25 cellular contexts compared by ENCODE assay signal in the genomic region with DNA sequence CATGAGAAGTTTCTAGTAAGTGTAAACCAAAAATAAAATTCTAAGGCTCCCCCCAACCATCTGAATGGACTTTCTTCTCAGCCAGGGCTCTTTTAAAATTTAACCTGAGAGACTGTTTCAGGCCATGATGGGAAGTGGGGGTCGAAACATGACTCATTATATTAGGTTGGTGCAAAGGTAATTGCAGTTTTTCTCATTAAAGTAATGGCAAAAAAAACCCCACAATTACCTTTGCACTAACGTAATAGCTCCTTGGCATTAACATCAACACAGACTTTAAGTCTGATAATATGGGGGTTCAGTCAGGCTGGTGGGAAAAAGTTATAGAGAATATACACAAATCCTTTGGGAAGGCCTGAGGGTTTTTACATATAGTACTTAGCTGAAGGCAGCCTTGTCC. TPM values are rescaled to one million over a fixed set of nuclear protein-coding genes. Genes with fewer than 3 reads are reported as not detected.
"Had no signal": no experiment of that assay in that cellular context is flagged by ENCODE, and none has a peak within 500 bp of the region (broad histone marks: within the 10 kb centered on the region; RNA-seq: fewer than 3 reads in every experiment).

No MANE protein-coding gene starts in this region.

- H3K9me3 ChIP-seq: colonic mucosa, left ventricle myocardium inferior, psoas muscle, spleen, testis, tibial nerve, upper lobe of right lung, vagina had no signal

- H3K4me3 ChIP-seq: colonic mucosa, left ventricle myocardium inferior, lung, psoas muscle, spleen, testis, tibial nerve, upper lobe of right lung, vagina had no signal

- H3K9ac ChIP-seq: parathyroid adenoma had no signal

- H3K27ac Mint-ChIP-seq: nephron progenitor cell; stimulated activated naive B cell treated with anti-CD40 and anti-IgM and Interleukin-4, amounts not matched to agents 10 μg/mL and 1 μg/mL and 100 μg/mL, for 72 hours; stimulated activated naive CD8-positive, alpha-beta T cell treated with anti-CD3 and anti-CD28 coated beads, Interleukin-15, amount 100 ng/mL, for 72 hours had no signal

- H3K4me1 ChIP-seq: colonic mucosa, left ventricle myocardium inferior, parathyroid adenoma, psoas muscle, spleen, testis, upper lobe of right lung had no signal

- FAIRE-seq: islet of Langerhans had no signal

- H3K36me3 Mint-ChIP-seq: naive B cell; stimulated activated naive B cell treated with anti-CD40 and anti-IgM and Interleukin-4, amounts not matched to agents 10 μg/mL and 1 μg/mL and 100 μg/mL, for 72 hours had no signal

- H3K4me3 Mint-ChIP-seq: naive B cell; nephron progenitor cell; stimulated activated naive B cell treated with anti-CD40 and anti-IgM and Interleukin-4, amounts not matched to agents 10 μg/mL and 1 μg/mL and 100 μg/mL, for 72 hours; stimulated activated naive CD8-positive, alpha-beta T cell treated with anti-CD3 and anti-CD28 coated beads, Interleukin-15, amount 100 ng/mL, for 72 hours had no signal

- H3K4me1 Mint-ChIP-seq: naive B cell; stimulated activated naive B cell treated with anti-CD40 and anti-IgM and Interleukin-4, amounts not matched to agents 10 μg/mL and 1 μg/mL and 100 μg/mL, for 72 hours; stimulated activated naive CD8-positive, alpha-beta T cell treated with anti-CD3 and anti-CD28 coated beads, Interleukin-15, amount 100 ng/mL, for 72 hours had no signal

- H3K27ac ChIP-seq: colonic mucosa, left ventricle myocardium inferior, parathyroid adenoma, psoas muscle, spleen, testis, upper lobe of right lung, vagina had no signal

- H3K36me3 ChIP-seq: colonic mucosa, left ventricle myocardium inferior, spleen, tibial nerve, upper lobe of right lung, vagina had no signal

- ATAC-seq: left cardiac atrium; psoas muscle; sciatic nerve; stimulated activated naive B cell treated with anti-CD40 and anti-IgM and Interleukin-4, amounts not matched to agents 10 μg/mL and 1 μg/mL and 100 μg/mL, for 72 hours; stimulated activated naive CD8-positive, alpha-beta T cell treated with anti-CD3 and anti-CD28 coated beads, Interleukin-15, amount 100 ng/mL, for 72 hours; upper lobe of right lung had no signal

- H3K9me3 Mint-ChIP-seq: naive B cell; stimulated activated naive B cell treated with anti-CD40 and anti-IgM and Interleukin-4, amounts not matched to agents 10 μg/mL and 1 μg/mL and 100 μg/mL, for 72 hours; stimulated activated naive CD8-positive, alpha-beta T cell treated with anti-CD3 and anti-CD28 coated beads, Interleukin-15, amount 100 ng/mL, for 72 hours had no signal

- H3K27me3 Mint-ChIP-seq: naive B cell had no signal

- DNase-seq: colonic mucosa; dermis blood vessel endothelial cell; foreskin melanocyte; head of caudate nucleus; hypothalamus; left cardiac atrium; left ventricle myocardium inferior; mesendoderm; naive B cell; nephron progenitor cell; psoas muscle; spleen; stimulated activated CD4-positive, alpha-beta T cell treated with anti-CD3 and anti-CD28 coated beads, Interleukin-15, amount 100 ng/mL, for 24 hours; stimulated activated CD4-positive, alpha-beta T cell treated with anti-CD3 and anti-CD28 coated beads, Interleukin-1b, Interleukin-23, amount 100 ng/mL, for 48 hours; stimulated activated CD4-positive, alpha-beta T cell treated with anti-CD3 and anti-CD28 coated beads, Interleukin-4, amount 100 ng/mL, for 24 hours; stimulated activated naive B cell treated with anti-CD40 and anti-IgM and Interleukin-4, amounts not matched to agents 10 μg/mL and 1 μg/mL and 100 μg/mL, for 72 hours; stimulated activated naive CD8-positive, alpha-beta T cell treated with anti-CD3 and anti-CD28 coated beads, Interleukin-15, amount 100 ng/mL, for 72 hours; testis; upper lobe of right lung had no signal

RNA-seq across cellular contexts. Expression of a gene that starts 58.0 kb away (rescaled TPM):
- total RNA-seq: vagina had no signal
